11 cellular contexts compared by ENCODE assay signal in the genomic region with DNA sequence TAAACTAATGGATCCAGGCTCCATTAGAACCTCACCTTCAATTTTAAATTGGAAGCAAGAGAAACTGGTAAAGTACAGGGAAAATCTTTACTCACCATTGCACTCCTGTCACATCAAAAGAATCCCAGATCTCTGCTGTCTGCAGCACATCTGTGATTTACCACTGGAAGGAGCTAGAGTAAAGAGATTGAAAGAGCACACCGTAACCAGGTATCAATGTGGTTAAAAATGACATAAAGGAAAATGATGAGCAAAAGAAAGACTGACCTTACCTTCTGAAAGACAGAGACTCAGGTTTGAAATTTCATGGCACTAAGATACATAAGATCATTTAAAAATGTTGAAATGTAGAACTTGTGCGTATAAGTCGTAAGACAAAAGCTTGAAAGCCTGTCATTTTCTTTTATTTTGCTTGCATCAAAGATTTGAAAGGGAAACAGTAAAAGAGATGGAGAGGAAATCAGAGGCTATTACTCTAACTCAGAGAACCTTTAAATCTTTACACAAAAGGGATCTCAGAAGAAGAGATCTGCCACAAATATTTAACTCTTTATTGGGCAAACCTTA.
DNase-seq lines count a peak whose midpoint lies in the region; ATAC-seq, FAIRE-seq and TF ChIP-seq lines count a peak whose summit lies in the region.
"Had no signal": no experiment of that assay in that cellular context is flagged by ENCODE, and none has a peak within 500 bp of the region (broad histone marks: within the 10 kb centered on the region; RNA-seq: fewer than 3 reads in every experiment).

No MANE protein-coding gene starts in this region.

- H3K36me3 ChIP-seq in GM23338 (ENCODE audit: insufficient read depth) = no peaks in the 10 kb centered on the region
- H3K36me3 ChIP-seq: ovary had no signal

- no peaks in the 10 kb centered on the region for H3K36me3 Mint-ChIP-seq in GM23338 (ENCODE audit: low read depth)

- no peaks in the 10 kb centered on the region for H3K27me3 Mint-ChIP-seq in GM23338 (ENCODE audit: insufficient read depth, low read depth, poor library complexity)

- no peaks in the 10 kb centered on the region for H3K4me1 ChIP-seq in GM23338 (ENCODE audit: insufficient read depth)

- H2AFZ ChIP-seq in GM23338 = no peak overlapping the region

- H3K4me1 Mint-ChIP-seq in GM23338 = no peaks in the 10 kb centered on the region

- no peaks in the 10 kb centered on the region for H3F3A ChIP-seq in GM23338 (replicated peaks; ENCODE audit: low read depth)

- no peaks in the 10 kb centered on the region for H3K9me3 Mint-ChIP-seq in GM23338

- H3K79me2 ChIP-seq in GM23338 (replicated peaks; ENCODE audit: insufficient read depth) = no peaks in the 10 kb centered on the region

- no peaks in the 10 kb centered on the region for H4K20me1 ChIP-seq in GM23338 (replicated peaks; ENCODE audit: insufficient read depth)

- H3K4me3 ChIP-seq in GM23338 = no peak overlapping the region
- H3K4me3 ChIP-seq: ovary had no signal

- FAIRE-seq in A204.1 (lab: Jason Lieb, UNC) = peak; percentile 54

- ATAC-seq in GM23338 = peak; percentile 66

- TF ChIP-seq CTCF in GM23338 (conservative IDR thresholded peaks at IDR 0.05; ENCODE audit: low read depth in 2 of 2) (peak; percentile 78 to 80), VCaP (conservative IDR thresholded peaks at IDR 0.05) (peak; percentile 69)

- H3K27ac ChIP-seq in GM23338 (ENCODE audit: low read depth) (no peak overlapping the region), VCaP (no peak overlapping the region), substantia nigra (ENCODE audit: low read depth, low read length, poor library complexity, severe bottlenecking) (no peak overlapping the region)
- H3K27ac ChIP-seq: ovary had no signal

- no peak overlapping the region for H3K27ac Mint-ChIP-seq in GM23338

- no peaks in the 10 kb centered on the region for H3K27me3 ChIP-seq in GM23338 (ENCODE audit: insufficient read depth)
- H3K27me3 ChIP-seq: ovary had no signal

- H3K9me2 ChIP-seq in GM23338 (ENCODE audit: insufficient read depth) = no peaks in the 10 kb centered on the region

- no peak overlapping the region for H3K4me3 Mint-ChIP-seq in GM23338

- H3K4me2 ChIP-seq in GM23338 = no peak overlapping the region

- DNase-seq in GM23338 (ENCODE audit: low spot score) (peak; percentile 56), inferior parietal cortex (ENCODE audit: extremely low spot score) (peak; percentile 36), dermis blood vessel endothelial cell (no peak), substantia nigra (lab: John Stamatoyannopoulos, UW) (no peak), cortex of kidney (lab: John Stamatoyannopoulos, UW) (no peak)
- DNase-seq in effector CD8-positive, alpha-beta T cell (lab: John Stamatoyannopoulos, UW) = no peak
- DNase-seq: central memory CD4-positive, alpha-beta T cell; COR-L47; ovary had no signal

TF ChIP-seq in GM23338, 12 proteins besides CTCF, POLR2A, EP300 and RAD21 (continues in another document):
- TF ChIP-seq, protein P1, sequence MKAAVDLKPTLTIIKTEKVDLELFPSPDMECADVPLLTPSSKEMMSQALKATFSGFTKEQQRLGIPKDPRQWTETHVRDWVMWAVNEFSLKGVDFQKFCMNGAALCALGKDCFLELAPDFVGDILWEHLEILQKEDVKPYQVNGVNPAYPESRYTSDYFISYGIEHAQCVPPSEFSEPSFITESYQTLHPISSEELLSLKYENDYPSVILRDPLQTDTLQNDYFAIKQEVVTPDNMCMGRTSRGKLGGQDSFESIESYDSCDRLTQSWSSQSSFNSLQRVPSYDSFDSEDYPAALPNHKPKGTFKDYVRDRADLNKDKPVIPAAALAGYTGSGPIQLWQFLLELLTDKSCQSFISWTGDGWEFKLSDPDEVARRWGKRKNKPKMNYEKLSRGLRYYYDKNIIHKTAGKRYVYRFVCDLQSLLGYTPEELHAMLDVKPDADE (IDR thresholded peaks at IDR 0.05) = no peak
- TF ChIP-seq CREB1 (CRISPR knock-in tag; IDR thresholded peaks at IDR 0.05; ENCODE audit: low read depth) = no peak
- TF ChIP-seq NANOG (IDR thresholded peaks at IDR 0.05; ENCODE audit: borderline replicate concordance) = no peak
- TF ChIP-seq STAT1 (IDR thresholded peaks at IDR 0.05; ENCODE audit: unreplicated experiment) = no peak
- TF ChIP-seq, protein P2, sequence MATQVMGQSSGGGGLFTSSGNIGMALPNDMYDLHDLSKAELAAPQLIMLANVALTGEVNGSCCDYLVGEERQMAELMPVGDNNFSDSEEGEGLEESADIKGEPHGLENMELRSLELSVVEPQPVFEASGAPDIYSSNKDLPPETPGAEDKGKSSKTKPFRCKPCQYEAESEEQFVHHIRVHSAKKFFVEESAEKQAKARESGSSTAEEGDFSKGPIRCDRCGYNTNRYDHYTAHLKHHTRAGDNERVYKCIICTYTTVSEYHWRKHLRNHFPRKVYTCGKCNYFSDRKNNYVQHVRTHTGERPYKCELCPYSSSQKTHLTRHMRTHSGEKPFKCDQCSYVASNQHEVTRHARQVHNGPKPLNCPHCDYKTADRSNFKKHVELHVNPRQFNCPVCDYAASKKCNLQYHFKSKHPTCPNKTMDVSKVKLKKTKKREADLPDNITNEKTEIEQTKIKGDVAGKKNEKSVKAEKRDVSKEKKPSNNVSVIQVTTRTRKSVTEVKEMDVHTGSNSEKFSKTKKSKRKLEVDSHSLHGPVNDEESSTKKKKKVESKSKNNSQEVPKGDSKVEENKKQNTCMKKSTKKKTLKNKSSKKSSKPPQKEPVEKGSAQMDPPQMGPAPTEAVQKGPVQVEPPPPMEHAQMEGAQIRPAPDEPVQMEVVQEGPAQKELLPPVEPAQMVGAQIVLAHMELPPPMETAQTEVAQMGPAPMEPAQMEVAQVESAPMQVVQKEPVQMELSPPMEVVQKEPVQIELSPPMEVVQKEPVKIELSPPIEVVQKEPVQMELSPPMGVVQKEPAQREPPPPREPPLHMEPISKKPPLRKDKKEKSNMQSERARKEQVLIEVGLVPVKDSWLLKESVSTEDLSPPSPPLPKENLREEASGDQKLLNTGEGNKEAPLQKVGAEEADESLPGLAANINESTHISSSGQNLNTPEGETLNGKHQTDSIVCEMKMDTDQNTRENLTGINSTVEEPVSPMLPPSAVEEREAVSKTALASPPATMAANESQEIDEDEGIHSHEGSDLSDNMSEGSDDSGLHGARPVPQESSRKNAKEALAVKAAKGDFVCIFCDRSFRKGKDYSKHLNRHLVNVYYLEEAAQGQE (IDR thresholded peaks at IDR 0.05; ENCODE audit: unreplicated experiment) = no peak
- TF ChIP-seq EZH2phosphoT487 (IDR thresholded peaks at IDR 0.05; ENCODE audit: unreplicated experiment) = no peak
- no peak for TF ChIP-seq ZNF114 (CRISPR knock-in tag; IDR thresholded peaks at IDR 0.05)
- TF ChIP-seq, protein P3, sequence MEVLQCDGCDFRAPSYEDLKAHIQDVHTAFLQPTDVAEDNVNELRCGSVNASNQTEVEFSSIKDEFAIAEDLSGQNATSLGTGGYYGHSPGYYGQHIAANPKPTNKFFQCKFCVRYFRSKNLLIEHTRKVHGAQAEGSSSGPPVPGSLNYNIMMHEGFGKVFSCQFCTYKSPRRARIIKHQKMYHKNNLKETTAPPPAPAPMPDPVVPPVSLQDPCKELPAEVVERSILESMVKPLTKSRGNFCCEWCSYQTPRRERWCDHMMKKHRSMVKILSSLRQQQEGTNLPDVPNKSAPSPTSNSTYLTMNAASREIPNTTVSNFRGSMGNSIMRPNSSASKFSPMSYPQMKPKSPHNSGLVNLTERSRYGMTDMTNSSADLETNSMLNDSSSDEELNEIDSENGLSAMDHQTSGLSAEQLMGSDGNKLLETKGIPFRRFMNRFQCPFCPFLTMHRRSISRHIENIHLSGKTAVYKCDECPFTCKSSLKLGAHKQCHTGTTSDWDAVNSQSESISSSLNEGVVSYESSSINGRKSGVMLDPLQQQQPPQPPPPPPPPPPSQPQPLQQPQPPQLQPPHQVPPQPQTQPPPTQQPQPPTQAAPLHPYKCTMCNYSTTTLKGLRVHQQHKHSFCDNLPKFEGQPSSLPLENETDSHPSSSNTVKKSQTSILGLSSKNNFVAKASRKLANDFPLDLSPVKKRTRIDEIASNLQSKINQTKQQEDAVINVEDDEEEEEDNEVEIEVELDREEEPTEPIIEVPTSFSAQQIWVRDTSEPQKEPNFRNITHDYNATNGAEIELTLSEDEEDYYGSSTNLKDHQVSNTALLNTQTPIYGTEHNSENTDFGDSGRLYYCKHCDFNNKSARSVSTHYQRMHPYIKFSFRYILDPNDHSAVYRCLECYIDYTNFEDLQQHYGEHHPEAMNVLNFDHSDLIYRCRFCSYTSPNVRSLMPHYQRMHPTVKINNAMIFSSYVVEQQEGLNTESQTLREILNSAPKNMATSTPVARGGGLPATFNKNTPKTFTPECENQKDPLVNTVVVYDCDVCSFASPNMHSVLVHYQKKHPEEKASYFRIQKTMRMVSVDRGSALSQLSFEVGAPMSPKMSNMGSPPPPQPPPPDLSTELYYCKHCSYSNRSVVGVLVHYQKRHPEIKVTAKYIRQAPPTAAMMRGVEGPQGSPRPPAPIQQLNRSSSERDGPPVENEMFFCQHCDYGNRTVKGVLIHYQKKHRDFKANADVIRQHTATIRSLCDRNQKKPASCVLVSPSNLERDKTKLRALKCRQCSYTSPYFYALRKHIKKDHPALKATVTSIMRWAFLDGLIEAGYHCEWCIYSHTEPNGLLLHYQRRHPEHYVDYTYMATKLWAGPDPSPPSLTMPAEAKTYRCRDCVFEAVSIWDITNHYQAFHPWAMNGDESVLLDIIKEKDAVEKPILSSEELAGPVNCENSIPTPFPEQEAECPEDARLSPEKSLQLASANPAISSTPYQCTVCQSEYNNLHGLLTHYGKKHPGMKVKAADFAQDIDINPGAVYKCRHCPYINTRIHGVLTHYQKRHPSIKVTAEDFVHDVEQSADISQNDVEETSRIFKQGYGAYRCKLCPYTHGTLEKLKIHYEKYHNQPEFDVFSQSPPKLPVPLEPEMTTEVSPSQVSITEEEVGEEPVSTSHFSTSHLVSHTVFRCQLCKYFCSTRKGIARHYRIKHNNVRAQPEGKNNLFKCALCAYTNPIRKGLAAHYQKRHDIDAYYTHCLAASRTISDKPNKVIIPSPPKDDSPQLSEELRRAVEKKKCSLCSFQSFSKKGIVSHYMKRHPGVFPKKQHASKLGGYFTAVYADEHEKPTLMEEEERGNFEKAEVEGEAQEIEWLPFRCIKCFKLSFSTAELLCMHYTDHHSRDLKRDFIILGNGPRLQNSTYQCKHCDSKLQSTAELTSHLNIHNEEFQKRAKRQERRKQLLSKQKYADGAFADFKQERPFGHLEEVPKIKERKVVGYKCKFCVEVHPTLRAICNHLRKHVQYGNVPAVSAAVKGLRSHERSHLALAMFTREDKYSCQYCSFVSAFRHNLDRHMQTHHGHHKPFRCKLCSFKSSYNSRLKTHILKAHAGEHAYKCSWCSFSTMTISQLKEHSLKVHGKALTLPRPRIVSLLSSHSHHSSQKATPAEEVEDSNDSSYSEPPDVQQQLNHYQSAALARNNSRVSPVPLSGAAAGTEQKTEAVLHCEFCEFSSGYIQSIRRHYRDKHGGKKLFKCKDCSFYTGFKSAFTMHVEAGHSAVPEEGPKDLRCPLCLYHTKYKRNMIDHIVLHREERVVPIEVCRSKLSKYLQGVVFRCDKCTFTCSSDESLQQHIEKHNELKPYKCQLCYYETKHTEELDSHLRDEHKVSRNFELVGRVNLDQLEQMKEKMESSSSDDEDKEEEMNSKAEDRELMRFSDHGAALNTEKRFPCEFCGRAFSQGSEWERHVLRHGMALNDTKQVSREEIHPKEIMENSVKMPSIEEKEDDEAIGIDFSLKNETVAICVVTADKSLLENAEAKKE (CRISPR knock-in tag; IDR thresholded peaks at IDR 0.05) = no peak

Comparison
In these comparisons a context has a peak if more than half of its experiments do, and no peak if none do; other contexts are left out.
1. DNase-seq: peak in GM23338 (single experiment) and inferior parietal cortex (single experiment); none in effector CD8-positive, alpha-beta T cell (single experiment), dermis blood vessel endothelial cell (single experiment), substantia nigra (0 of 49) and cortex of kidney (single experiment).